15 cellular contexts compared by ENCODE assay signal in genomic region chr5:146529984-146530383, GRCh38. TPM values are rescaled to one million over a fixed set of nuclear protein-coding genes. Genes with fewer than 3 reads are reported as not detected.
A peak's percentile ranks its signal among the peaks of the same experiment; 100 is the strongest.
DNase-seq lines count a peak whose midpoint lies in the region; ATAC-seq and TF ChIP-seq lines count a peak whose summit lies in the region.
"Had no signal": no experiment of that assay in that cellular context is flagged by ENCODE, and none has a peak within 500 bp of the region (broad histone marks: within the 10 kb centered on the region; RNA-seq: fewer than 3 reads in every experiment).

No MANE protein-coding gene starts in this region.

- TF ChIP-seq CTCF in GM20000 (IDR thresholded peaks at IDR 0.05; ENCODE audit: extremely low read depth, missing control alignments) (no peak), dorsolateral prefrontal cortex (IDR thresholded peaks at IDR 0.05 in 54 of 56, conservative IDR thresholded peaks at IDR 0.05 in 2 of 56; ENCODE audit: low read depth in 1 of 56, partially characterized antibody in 56 of 56) (no peak)
- no peak for TF ChIP-seq CTCF in CD4-positive, alpha-beta T cell (IDR thresholded peaks at IDR 0.05)

- H3K27me3 Mint-ChIP-seq in CD4-positive, alpha-beta T cell = no peaks in the 10 kb centered on the region

- no peaks in the 10 kb centered on the region for H3K9me3 ChIP-seq in CD4-positive, alpha-beta T cell (ENCODE audit: control insufficient read depth, low read length)
- H3K9me3 ChIP-seq in effector memory CD4-positive, alpha-beta T cell (ENCODE audit: control insufficient read depth, low read length) = no peaks in the 10 kb centered on the region
- H3K9me3 ChIP-seq: BLaER1 treated with 17β-estradiol and CSF1 and Interleukin-3, amounts not matched to agents 10 nM and 100 nM; MG63 had no signal

- no peak for TF ChIP-seq POLR2A in GM18505 (IDR thresholded peaks at IDR 0.05; ENCODE audit: borderline replicate concordance, extremely low read depth, insufficient read depth, insufficient read length)

- CTCF ChIA-PET in CD4-positive, alpha-beta T cell (lab: Charles Lee) = no interaction called here

- no peaks in the 10 kb centered on the region for H3K36me3 ChIP-seq in effector memory CD4-positive, alpha-beta T cell (ENCODE audit: control insufficient read depth, insufficient read depth, low read length)
- H3K36me3 ChIP-seq: BLaER1 treated with 17β-estradiol and CSF1 and Interleukin-3, amounts not matched to agents 10 nM and 100 nM; MG63 had no signal

- intact Hi-C loops in CD4-positive, alpha-beta T cell (cut with DNase I, micrococcal nuclease) = no loop called here
- intact Hi-C loops in dorsolateral prefrontal cortex (cut with DNase I) = loop anchor here in 1 of 2 donors (10.0 kb wide), 1 partner anchor 55 kb away; no protein-coding TSS in a partner anchor

- no peaks in the 10 kb centered on the region for H3K36me3 Mint-ChIP-seq in CD4-positive, alpha-beta T cell (ENCODE audit: low read depth)

- H3K4me1 ChIP-seq in effector memory CD4-positive, alpha-beta T cell (ENCODE audit: control insufficient read depth, insufficient read depth, low read length, poor library complexity, severe bottlenecking) = no peaks in the 10 kb centered on the region
- H3K4me1 ChIP-seq: BLaER1 treated with 17β-estradiol and CSF1 and Interleukin-3, amounts not matched to agents 10 nM and 100 nM had no signal

- no peak overlapping the region for H3K27ac ChIP-seq in CD4-positive, alpha-beta T cell (ENCODE audit: low read depth, low read length)
- no peak overlapping the region for H3K27ac ChIP-seq in effector memory CD4-positive, alpha-beta T cell (ENCODE audit: insufficient read depth, low read length, poor library complexity, severe bottlenecking)
- H3K27ac ChIP-seq in dorsolateral prefrontal cortex = no peak overlapping the region
- H3K27ac ChIP-seq: BLaER1 treated with 17β-estradiol and CSF1 and Interleukin-3, amounts not matched to agents 10 nM and 100 nM had no signal

- no peaks in the 10 kb centered on the region for H3K27me3 ChIP-seq in CD4-positive, alpha-beta T cell (ENCODE audit: control insufficient read depth, insufficient read depth, low read length)
- H3K27me3 ChIP-seq in effector memory CD4-positive, alpha-beta T cell (replicated peaks; ENCODE audit: control insufficient read depth, insufficient read depth, low read length, poor library complexity, severe bottlenecking) = no peaks in the 10 kb centered on the region
- H3K27me3 ChIP-seq in dorsolateral prefrontal cortex = peaks cover 0 to 4% (median 0%) of the 10 kb centered on the region in 45 donors
- H3K27me3 ChIP-seq: BLaER1 treated with 17β-estradiol and CSF1 and Interleukin-3, amounts not matched to agents 10 nM and 100 nM had no signal

- no peaks in the 10 kb centered on the region for H3K9me3 Mint-ChIP-seq in CD4-positive, alpha-beta T cell

- no peak overlapping the region for H3K27ac Mint-ChIP-seq in CD4-positive, alpha-beta T cell

- POLR2A ChIA-PET in CD4-positive, alpha-beta T cell (lab: Charles Lee) = no interaction called here

- H3K4me3 Mint-ChIP-seq in CD4-positive, alpha-beta T cell = no peak overlapping the region

- ATAC-seq in GM18505 (IDR thresholded peaks at IDR 0.05; ENCODE audit: unreplicated experiment) (peak; percentile 55), HG02938 (IDR thresholded peaks at IDR 0.05; ENCODE audit: unreplicated experiment) (peak; percentile 54)
- no peak for ATAC-seq in CD4-positive, alpha-beta T cell (ENCODE audit: poor library complexity)

- no peak overlapping the region for H3K4me3 ChIP-seq in effector memory CD4-positive, alpha-beta T cell (ENCODE audit: insufficient read depth, low read depth, low read length, poor library complexity, severe bottlenecking)
- no peak overlapping the region for H3K4me3 ChIP-seq in dorsolateral prefrontal cortex
- H3K4me3 ChIP-seq: BLaER1 treated with 17β-estradiol and CSF1 and Interleukin-3, amounts not matched to agents 10 nM and 100 nM; MG63 had no signal

- peaks cover 5% of the 10 kb centered on the region for H3K4me1 Mint-ChIP-seq in CD4-positive, alpha-beta T cell (ENCODE audit: low read depth)

- DNase-seq in GM20000 (ENCODE audit: low spot score) (peak; percentile 43), NCI-H69 (lab: John Stamatoyannopoulos, UW) (peak; percentile 14), dorsolateral prefrontal cortex (no peak)
- DNase-seq in CD4-positive, alpha-beta T cell = no peak
- DNase-seq in effector memory CD4-positive, alpha-beta T cell = no peak
- no peak for DNase-seq in stimulated activated CD4-positive, alpha-beta T cell treated with anti-CD3 and anti-CD28 coated beads, Interleukin-4, amount 100 ng/mL, for 4 hours
- DNase-seq: activated gamma-delta T cell treated with Interleukin-2 at 50 U/mL for 16 hours, MG63, nucleus accumbens had no signal

RNA-seq across cellular contexts. Expression of gene GPR151, which starts 14.0 kb away (rescaled TPM):
- total RNA-seq in CD4-positive, alpha-beta T cell = not detected
- total RNA-seq in dorsolateral prefrontal cortex = 1 to 10 TPM in 10 of 120 experiments, under 1 TPM in 105, not detected in 5; 0.18 to 1.4 (median 0.48) TPM
- total RNA-seq: cardiac septum, epithelial cell of proximal tubule, lung microvascular endothelial cell had no signal

Comparison
In these comparisons a context has a peak if more than half of its experiments do, and no peak if none do; other contexts are left out.
1. DNase-seq: peak in GM20000 (single experiment) and NCI-H69 (single experiment); none in CD4-positive, alpha-beta T cell (0 of 10), effector memory CD4-positive, alpha-beta T cell (0 of 3), stimulated activated CD4-positive, alpha-beta T cell treated with anti-CD3 and anti-CD28 coated beads, Interleukin-4, amount 100 ng/mL, for 4 hours (0 of 2) and dorsolateral prefrontal cortex (0 of 10).